ENCODE assay signal across 21 cellular contexts in genomic region chr12:114945351-114945750, GRCh38.
DNase-seq lines count a peak whose midpoint lies in the region; ATAC-seq and TF ChIP-seq lines count a peak whose summit lies in the region.
"Had no signal": no experiment of that assay in that cellular context is flagged by ENCODE, and none has a peak within 500 bp of the region (broad histone marks: within the 10 kb centered on the region; RNA-seq: fewer than 3 reads in every experiment).

No MANE protein-coding gene starts in this region.

- H2AFZ ChIP-seq in Karpas-422 (ENCODE audit: low read length), result no peak overlapping the region
- H2AFZ ChIP-seq: GM23248 had no signal

- no peak overlapping the region for H3K27ac Mint-ChIP-seq in naive thymus-derived CD4-positive, alpha-beta T cell
- H3K27ac Mint-ChIP-seq: CD4-positive, alpha-beta memory T cell had no signal

- no peaks in the 10 kb centered on the region for H3K9me3 ChIP-seq in naive thymus-derived CD4-positive, alpha-beta T cell (ENCODE audit: control insufficient read depth in 2 of 3, low read length in 3 of 3)
- H3K9me3 ChIP-seq in Karpas-422 (ENCODE audit: low read length), result no peaks in the 10 kb centered on the region; the same call in 1 of the 2 replicates
- no peaks in the 10 kb centered on the region for H3K9me3 ChIP-seq in sigmoid colon
- H3K9me3 ChIP-seq: A549 had no signal

- TF ChIP-seq CTCF in astrocyte of the cerebellum (IDR thresholded peaks at IDR 0.05; ENCODE audit: low read depth, low read length, missing control alignments) (no peak), fibroblast of the aortic adventitia (IDR thresholded peaks at IDR 0.05; ENCODE audit: insufficient read depth, low read length) (no peak), sigmoid colon (IDR thresholded peaks at IDR 0.05) (no peak)

- H3K4me1 ChIP-seq in naive thymus-derived CD4-positive, alpha-beta T cell (ENCODE audit: control insufficient read depth in 2 of 2, insufficient read depth in 2 of 2, low read length in 2 of 2), result no peaks in the 10 kb centered on the region
- H3K4me1 ChIP-seq in Karpas-422 (ENCODE audit: low read length) (no peaks in the 10 kb centered on the region), sigmoid colon (no peaks in the 10 kb centered on the region)
- H3K4me1 ChIP-seq: A549 had no signal

- no peaks in the 10 kb centered on the region for H3K27me3 ChIP-seq in naive thymus-derived CD4-positive, alpha-beta T cell (ENCODE audit: control insufficient read depth in 2 of 2, insufficient read depth in 2 of 2, low read length in 2 of 2)
- H3K27me3 ChIP-seq in Karpas-422 (ENCODE audit: low read length) (no peaks in the 10 kb centered on the region), sigmoid colon (no peaks in the 10 kb centered on the region)

- no peaks in the 10 kb centered on the region for H3K27me3 Mint-ChIP-seq in naive thymus-derived CD4-positive, alpha-beta T cell
- H3K27me3 Mint-ChIP-seq: CD4-positive, alpha-beta memory T cell had no signal

- H3K4me1 Mint-ChIP-seq in naive thymus-derived CD4-positive, alpha-beta T cell, result no peaks in the 10 kb centered on the region
- H3K4me1 Mint-ChIP-seq: CD4-positive, alpha-beta memory T cell had no signal

- no peak overlapping the region for H3K4me3 ChIP-seq in astrocyte of the cerebellum (ENCODE audit: low read depth, low read length)
- H3K4me3 ChIP-seq in fibroblast of the aortic adventitia (ENCODE audit: low read depth, low read length), result no peak overlapping the region
- no peak overlapping the region for H3K4me3 ChIP-seq in naive thymus-derived CD4-positive, alpha-beta T cell (ENCODE audit: low read length)
- H3K4me3 ChIP-seq in Karpas-422 (ENCODE audit: low read length), result no peak overlapping the region
- no peak overlapping the region for H3K4me3 ChIP-seq in sigmoid colon
- H3K4me3 ChIP-seq: A549, GM23248 had no signal

- no peaks in the 10 kb centered on the region for H3K36me3 Mint-ChIP-seq in naive thymus-derived CD4-positive, alpha-beta T cell
- H3K36me3 Mint-ChIP-seq: CD4-positive, alpha-beta memory T cell had no signal

- no peaks in the 10 kb centered on the region for H3K79me2 ChIP-seq in Karpas-422 (ENCODE audit: low read length)

- peaks cover 0 to 13% (median 4%) of the 10 kb centered on the region in 11 donors for H3K9me3 Mint-ChIP-seq in naive thymus-derived CD4-positive, alpha-beta T cell

- H4K20me1 ChIP-seq in Karpas-422 (ENCODE audit: insufficient read depth, low read depth, low read length), result no peaks in the 10 kb centered on the region

- no peak for TF ChIP-seq POLR2A in sigmoid colon (IDR thresholded peaks at IDR 0.05)

- no peak overlapping the region for H3K27ac ChIP-seq in naive thymus-derived CD4-positive, alpha-beta T cell (ENCODE audit: low read depth, low read length)
- no peak overlapping the region for H3K27ac ChIP-seq in Karpas-422 (ENCODE audit: low read length)
- no peak overlapping the region for H3K27ac ChIP-seq in sigmoid colon
- H3K27ac ChIP-seq: A549, GM23248 had no signal

- in situ Hi-C loops in astrocyte of the cerebellum (cut with HindIII; ENCODE audit: low sequenced_read_pairs), result no loop called here

- POLR2A ChIA-PET in naive thymus-derived CD4-positive, alpha-beta T cell (lab: Charles Lee), result no interaction called here

- WGBS in sigmoid colon, 2 donors, result 88% methylated on average over 2 of the region's 2 CpGs

- no peak overlapping the region for H3K4me3 Mint-ChIP-seq in naive thymus-derived CD4-positive, alpha-beta T cell
- H3K4me3 Mint-ChIP-seq: CD4-positive, alpha-beta memory T cell had no signal

- H3K36me3 ChIP-seq in naive thymus-derived CD4-positive, alpha-beta T cell (ENCODE audit: control insufficient read depth in 2 of 3, insufficient read depth in 3 of 3, low read length in 3 of 3), result no peaks in the 10 kb centered on the region
- H3K36me3 ChIP-seq in Karpas-422 (ENCODE audit: insufficient read depth, low read length) (no peaks in the 10 kb centered on the region), sigmoid colon (no peaks in the 10 kb centered on the region)

- ATAC-seq in naive thymus-derived CD4-positive, alpha-beta T cell, result no peak
- ATAC-seq in GM21825 (IDR thresholded peaks at IDR 0.05; ENCODE audit: unreplicated experiment), result no peak
- ATAC-seq: A549, HCT116 had no signal

- H3K9me2 ChIP-seq in Karpas-422 (replicated peaks; ENCODE audit: insufficient read depth, low read length), result no peaks in the 10 kb centered on the region

- no peak for TF ChIP-seq EP300 in sigmoid colon (IDR thresholded peaks at IDR 0.05)

- DNase-seq in HCEC 1CT (peak; percentile 14), RPMI7951 (ENCODE audit: low read depth) (peak; percentile 34), astrocyte of the cerebellum (ENCODE audit: low read depth) (peak; percentile 46), fibroblast of the aortic adventitia (ENCODE audit: low read depth) (peak; percentile 16), Karpas-422 (no peak), sigmoid colon (no peak)
- DNase-seq in naive thymus-derived CD4-positive, alpha-beta T cell, result no peak
- DNase-seq: 8988T; ACHN; C1 segment of cervical spinal cord; Calu3; CD4-positive, alpha-beta memory T cell; COR-L47; DMS53; DMS79 treated with DMSO at 0.1 percent for 48 hours; GF-D8; GM23248; H7 had no signal

- H3K9ac ChIP-seq in Karpas-422 (ENCODE audit: low read length), result no peak overlapping the region
- H3K9ac ChIP-seq: GM23248 had no signal

- CTCF ChIA-PET in naive thymus-derived CD4-positive, alpha-beta T cell (lab: Charles Lee), result no interaction called here

- intact Hi-C loops in naive thymus-derived CD4-positive, alpha-beta T cell (cut with micrococcal nuclease), result no loop called here
- intact Hi-C loops in sigmoid colon (cut with DNase I), result no loop called here

- no peak overlapping the region for H3K4me2 ChIP-seq in Karpas-422 (ENCODE audit: low read depth, low read length, poor library complexity, severe bottlenecking)
- H3K4me2 ChIP-seq: A549 had no signal

Comparison
In these comparisons a context has a peak if more than half of its experiments do, and no peak if none do; other contexts are left out.
1. DNase-seq: peak in HCEC 1CT (single experiment), RPMI7951 (single experiment), astrocyte of the cerebellum (single experiment) and fibroblast of the aortic adventitia (single experiment); none in naive thymus-derived CD4-positive, alpha-beta T cell (0 of 9), Karpas-422 (single experiment) and sigmoid colon (single experiment).